18 cellular contexts compared by ENCODE assay signal in the genomic region with DNA sequence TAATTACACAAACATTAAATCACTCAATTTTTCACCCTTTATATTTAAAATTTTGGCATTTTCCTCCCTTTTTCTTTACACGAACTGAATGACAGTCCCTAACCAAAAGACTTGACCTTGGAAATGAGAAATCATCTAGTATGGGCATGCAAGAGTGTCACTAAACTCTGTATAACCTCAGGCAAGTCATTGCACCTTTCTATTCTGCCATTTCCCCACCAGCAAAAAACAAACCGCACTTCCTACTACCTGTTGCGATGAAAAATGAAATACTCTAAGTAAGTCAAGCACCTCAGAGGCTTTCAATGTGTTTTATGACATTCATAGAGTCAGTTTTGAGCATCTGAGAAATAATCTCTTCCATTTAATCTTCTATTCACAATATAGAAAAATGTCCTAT. TPM values are rescaled to one million over a fixed set of nuclear protein-coding genes. Genes with fewer than 3 reads are reported as not detected.
DNase-seq lines count a peak whose midpoint lies in the region; ATAC-seq and TF ChIP-seq lines count a peak whose summit lies in the region.
"Had no signal": no experiment of that assay in that cellular context is flagged by ENCODE, and none has a peak within 500 bp of the region (broad histone marks: within the 10 kb centered on the region; RNA-seq: fewer than 3 reads in every experiment).

No MANE protein-coding gene starts in this region.

- TF ChIP-seq CTCF in GM12865 (IDR thresholded peaks at IDR 0.05; ENCODE audit: insufficient read depth, low read depth, low read length, missing control alignments), result no peak

- peak overlapping the region; percentile 72 for H3K4me3 ChIP-seq in CD4-positive, CD25-positive, alpha-beta regulatory T cell (ENCODE audit: low read depth, low read length)
- no peak overlapping the region for H3K4me3 ChIP-seq in GM12865 (ENCODE audit: low read depth, low read length)
- peak overlapping the region; percentile 8 for H3K4me3 ChIP-seq in naive thymus-derived CD4-positive, alpha-beta T cell (ENCODE audit: low read length)
- H3K4me3 ChIP-seq: breast epithelium, neural progenitor cell had no signal

- H3K36me3 Mint-ChIP-seq in CD4-positive, CD25-positive, alpha-beta regulatory T cell, result peaks cover 9% of the 10 kb centered on the region
- peaks cover 36% of the 10 kb centered on the region for H3K36me3 Mint-ChIP-seq in activated T-helper 1 cell treated with anti-CD3 and anti-CD28 coated beads, Interleukin-12 subunit alpha, Interleukin-12 subunit beta, Interleukin-2, Interleukin-4 antibody, amounts not matched to agents 30 ng/mL and 10 ng/mL and 1 ng/mL, durations not matched to agents 14 hours and 24 hours and 36 hours (ENCODE audit: low read depth)
- H3K36me3 Mint-ChIP-seq in naive thymus-derived CD4-positive, alpha-beta T cell, result peaks cover 3 to 21% (median 9%) of the 10 kb centered on the region in 5 donors
- H3K36me3 Mint-ChIP-seq: neural progenitor cell had no signal

- peaks cover 43 to 100% (median 92%) of the 10 kb centered on the region in 4 donors for H3K4me1 Mint-ChIP-seq in CD4-positive, CD25-positive, alpha-beta regulatory T cell
- H3K4me1 Mint-ChIP-seq in activated T-helper 1 cell treated with anti-CD3 and anti-CD28 coated beads, Interleukin-12 subunit alpha, Interleukin-12 subunit beta, Interleukin-2, Interleukin-4 antibody, amounts not matched to agents 30 ng/mL and 10 ng/mL and 1 ng/mL, durations not matched to agents 14 hours and 24 hours and 36 hours (ENCODE audit: low read depth), result peaks cover 99% of the 10 kb centered on the region
- peaks cover 74 to 99% (median 94%) of the 10 kb centered on the region in 7 donors for H3K4me1 Mint-ChIP-seq in naive thymus-derived CD4-positive, alpha-beta T cell

- H3K27ac ChIP-seq in CD4-positive, CD25-positive, alpha-beta regulatory T cell (ENCODE audit: insufficient read depth, low read length, poor library complexity, severe bottlenecking), result peak overlapping the region; percentile 68
- H3K27ac ChIP-seq in naive thymus-derived CD4-positive, alpha-beta T cell (ENCODE audit: low read depth, low read length), result peak overlapping the region; percentile 63
- H3K27ac ChIP-seq: breast epithelium, neural progenitor cell had no signal

- CTCF ChIA-PET in naive thymus-derived CD4-positive, alpha-beta T cell (lab: Charles Lee), result interaction anchor here (0.6 to 1.0 kb wide), 3 partner anchors 27 to 75 kb away, joined by 3 read pairs; no protein-coding TSS in a partner anchor

- peaks cover 96% of the 10 kb centered on the region for H3K4me1 ChIP-seq in CD4-positive, CD25-positive, alpha-beta regulatory T cell (ENCODE audit: control insufficient read depth, insufficient read depth, low read length, poor library complexity, severe bottlenecking)
- H3K4me1 ChIP-seq in naive thymus-derived CD4-positive, alpha-beta T cell (ENCODE audit: control insufficient read depth in 2 of 2, insufficient read depth in 2 of 2, low read length in 2 of 2), result peaks cover 93 to 96% of the 10 kb centered on the region in 2 donors
- H3K4me1 ChIP-seq: breast epithelium, neural progenitor cell had no signal

- no peaks in the 10 kb centered on the region for H3K36me3 ChIP-seq in CD4-positive, CD25-positive, alpha-beta regulatory T cell (ENCODE audit: control insufficient read depth, insufficient read depth, low read length)
- H3K36me3 ChIP-seq in naive thymus-derived CD4-positive, alpha-beta T cell (ENCODE audit: control insufficient read depth in 2 of 3, insufficient read depth in 3 of 3, low read length in 3 of 3), result no peaks in the 10 kb centered on the region
- H3K36me3 ChIP-seq: breast epithelium, neural progenitor cell had no signal

- H3K27me3 Mint-ChIP-seq in CD4-positive, CD25-positive, alpha-beta regulatory T cell, result no peaks in the 10 kb centered on the region
- H3K27me3 Mint-ChIP-seq in activated T-helper 1 cell treated with anti-CD3 and anti-CD28 coated beads, Interleukin-12 subunit alpha, Interleukin-12 subunit beta, Interleukin-2, Interleukin-4 antibody, amounts not matched to agents 30 ng/mL and 10 ng/mL and 1 ng/mL, durations not matched to agents 14 hours and 24 hours and 36 hours (ENCODE audit: insufficient read depth), result no peaks in the 10 kb centered on the region
- H3K27me3 Mint-ChIP-seq in naive thymus-derived CD4-positive, alpha-beta T cell, result no peaks in the 10 kb centered on the region

- TF ChIP-seq POLR2A in GM18505 (IDR thresholded peaks at IDR 0.05; ENCODE audit: borderline replicate concordance, extremely low read depth, insufficient read depth, insufficient read length), result no peak

- H3K27me3 ChIP-seq in CD4-positive, CD25-positive, alpha-beta regulatory T cell (ENCODE audit: control insufficient read depth, insufficient read depth, low read length), result no peaks in the 10 kb centered on the region
- H3K27me3 ChIP-seq in naive thymus-derived CD4-positive, alpha-beta T cell (ENCODE audit: control insufficient read depth in 2 of 2, insufficient read depth in 2 of 2, low read length in 2 of 2), result no peaks in the 10 kb centered on the region
- H3K27me3 ChIP-seq: breast epithelium, neural progenitor cell had no signal

- DNase-seq in CD4-positive, CD25-positive, alpha-beta regulatory T cell, result peak in 2 of 3 donors; percentile 58 to 70
- DNase-seq in GM12865 (ENCODE audit: low read depth), result peak; percentile 64
- DNase-seq in activated T-helper 1 cell treated with anti-CD3 and anti-CD28 coated beads, Interleukin-12 subunit alpha, Interleukin-12 subunit beta, Interleukin-2, Interleukin-4 antibody, amounts not matched to agents 30 ng/mL and 10 ng/mL and 1 ng/mL, durations not matched to agents 14 hours and 24 hours and 36 hours (ENCODE audit: low spot score), result no peak
- DNase-seq in naive thymus-derived CD4-positive, alpha-beta T cell, result peak in 7 of 9 donors; percentile 38 to 65 (median 56)
- DNase-seq in DMS53 treated with DMSO at 0.1 percent for 48 hours (lab: John Stamatoyannopoulos, UW; ENCODE audit: unreplicated experiment), result no peak
- DNase-seq: AML-193, head of caudate nucleus, IMR-90, islet precursor cell, mammary epithelial cell, NCI-H2029, NCI-H510A, T1000 had no signal

- peak overlapping the region; percentile 53 to 95 (median 67) for H3K27ac Mint-ChIP-seq in CD4-positive, CD25-positive, alpha-beta regulatory T cell
- H3K27ac Mint-ChIP-seq in activated T-helper 1 cell treated with anti-CD3 and anti-CD28 coated beads, Interleukin-12 subunit alpha, Interleukin-12 subunit beta, Interleukin-2, Interleukin-4 antibody, amounts not matched to agents 30 ng/mL and 10 ng/mL and 1 ng/mL, durations not matched to agents 14 hours and 24 hours and 36 hours, result peak overlapping the region; percentile 90
- H3K27ac Mint-ChIP-seq in naive thymus-derived CD4-positive, alpha-beta T cell, result peak overlapping the region; percentile 77 to 96 (median 86)
- H3K27ac Mint-ChIP-seq: neural progenitor cell had no signal

- H3K9me3 Mint-ChIP-seq in CD4-positive, CD25-positive, alpha-beta regulatory T cell, result no peaks in the 10 kb centered on the region
- no peaks in the 10 kb centered on the region for H3K9me3 Mint-ChIP-seq in activated T-helper 1 cell treated with anti-CD3 and anti-CD28 coated beads, Interleukin-12 subunit alpha, Interleukin-12 subunit beta, Interleukin-2, Interleukin-4 antibody, amounts not matched to agents 30 ng/mL and 10 ng/mL and 1 ng/mL, durations not matched to agents 14 hours and 24 hours and 36 hours
- H3K9me3 Mint-ChIP-seq in naive thymus-derived CD4-positive, alpha-beta T cell, result no peaks in the 10 kb centered on the region
- H3K9me3 Mint-ChIP-seq: neural progenitor cell had no signal

- ATAC-seq in CD4-positive, CD25-positive, alpha-beta regulatory T cell (ENCODE audit: low read depth in 2 of 2), result peak; percentile 67 to 86
- ATAC-seq in naive thymus-derived CD4-positive, alpha-beta T cell, result peak; percentile 75
- ATAC-seq in GM18858 (IDR thresholded peaks at IDR 0.05; ENCODE audit: unreplicated experiment), result no peak
- no peak for ATAC-seq in GM18505 (IDR thresholded peaks at IDR 0.05; ENCODE audit: unreplicated experiment)
- ATAC-seq: HCT116 had no signal

- H3K4me3 Mint-ChIP-seq in CD4-positive, CD25-positive, alpha-beta regulatory T cell, result peak overlapping the region; percentile 70 to 81 (median 76)
- peak overlapping the region; percentile 45 for H3K4me3 Mint-ChIP-seq in activated T-helper 1 cell treated with anti-CD3 and anti-CD28 coated beads, Interleukin-12 subunit alpha, Interleukin-12 subunit beta, Interleukin-2, Interleukin-4 antibody, amounts not matched to agents 30 ng/mL and 10 ng/mL and 1 ng/mL, durations not matched to agents 14 hours and 24 hours and 36 hours
- peak overlapping the region; percentile 0 to 86 (median 78) for H3K4me3 Mint-ChIP-seq in naive thymus-derived CD4-positive, alpha-beta T cell
- H3K4me3 Mint-ChIP-seq: neural progenitor cell had no signal

- POLR2A ChIA-PET in naive thymus-derived CD4-positive, alpha-beta T cell (lab: Charles Lee), result interaction anchor here (0.8 to 11.5 kb wide), 6 partner anchors 10 to 41 kb away, joined by 3 to 90 read pairs (median 8); partner anchors contain the start of gene ANKRD44

- no peaks in the 10 kb centered on the region for H3K9me3 ChIP-seq in CD4-positive, CD25-positive, alpha-beta regulatory T cell (ENCODE audit: control insufficient read depth in 2 of 2, low read length in 2 of 2)
- H3K9me3 ChIP-seq in naive thymus-derived CD4-positive, alpha-beta T cell (ENCODE audit: control insufficient read depth in 2 of 3, low read length in 3 of 3), result no peaks in the 10 kb centered on the region
- H3K9me3 ChIP-seq: breast epithelium had no signal

- intact Hi-C loops in activated T-helper 1 cell treated with anti-CD3 and anti-CD28 coated beads, Interleukin-12 subunit alpha, Interleukin-12 subunit beta, Interleukin-2, Interleukin-4 antibody, amounts not matched to agents 30 ng/mL and 10 ng/mL and 1 ng/mL, durations not matched to agents 14 hours and 24 hours and 36 hours (cut with micrococcal nuclease), result loop anchor here (1.0 kb wide), 1 partner anchor 27 kb away; no protein-coding TSS in a partner anchor
- intact Hi-C loops in naive thymus-derived CD4-positive, alpha-beta T cell (cut with micrococcal nuclease), result loop anchor here (1.0 to 2.0 kb wide), 4 partner anchors 10 to 67 kb away; no protein-coding TSS in a partner anchor

RNA-seq across cellular contexts. Expression of gene ANKRD44, which starts 44.1 kb away (rescaled TPM):
- 301 TPM for total RNA-seq in CD4-positive, CD25-positive, alpha-beta regulatory T cell
- 100 to 1,000 TPM in 1 of 4 donors, 10 to 100 TPM in 3; 69.6 to 104 (median 82.8) TPM for polyA plus RNA-seq in CD4-positive, CD25-positive, alpha-beta regulatory T cell
- total RNA-seq in activated T-helper 1 cell treated with anti-CD3 and anti-CD28 coated beads, Interleukin-12 subunit alpha, Interleukin-12 subunit beta, Interleukin-2, Interleukin-4 antibody, amounts not matched to agents 30 ng/mL and 10 ng/mL and 1 ng/mL, durations not matched to agents 14 hours and 24 hours and 36 hours, result 153 and 159 TPM in 2 replicates
- total RNA-seq in naive thymus-derived CD4-positive, alpha-beta T cell, result 100 to 1,000 TPM; 234 to 296 (median 291) TPM
- 10 to 100 TPM; 88.6 to 95.4 TPM for polyA plus RNA-seq in naive thymus-derived CD4-positive, alpha-beta T cell

Comparison
In these comparisons a context has a peak if more than half of its experiments do, and no peak if none do; other contexts are left out.
1. ATAC-seq: peak in CD4-positive, CD25-positive, alpha-beta regulatory T cell (2 of 2) and naive thymus-derived CD4-positive, alpha-beta T cell (single experiment); none in GM18858 (single experiment) and GM18505 (single experiment).
2. DNase-seq: peak in CD4-positive, CD25-positive, alpha-beta regulatory T cell (2 of 3), GM12865 (single experiment) and naive thymus-derived CD4-positive, alpha-beta T cell (7 of 9); none in activated T-helper 1 cell treated with anti-CD3 and anti-CD28 coated beads, Interleukin-12 subunit alpha, Interleukin-12 subunit beta, Interleukin-2, Interleukin-4 antibody, amounts not matched to agents 30 ng/mL and 10 ng/mL and 1 ng/mL, durations not matched to agents 14 hours and 24 hours and 36 hours (single experiment) and DMS53 treated with DMSO at 0.1 percent for 48 hours (single experiment).
3. Peak in every context shown above with its lines, with median percentiles within 50 percentile points of each other: H3K27ac Mint-ChIP-seq and H3K4me3 Mint-ChIP-seq.